In the genomic region with DNA sequence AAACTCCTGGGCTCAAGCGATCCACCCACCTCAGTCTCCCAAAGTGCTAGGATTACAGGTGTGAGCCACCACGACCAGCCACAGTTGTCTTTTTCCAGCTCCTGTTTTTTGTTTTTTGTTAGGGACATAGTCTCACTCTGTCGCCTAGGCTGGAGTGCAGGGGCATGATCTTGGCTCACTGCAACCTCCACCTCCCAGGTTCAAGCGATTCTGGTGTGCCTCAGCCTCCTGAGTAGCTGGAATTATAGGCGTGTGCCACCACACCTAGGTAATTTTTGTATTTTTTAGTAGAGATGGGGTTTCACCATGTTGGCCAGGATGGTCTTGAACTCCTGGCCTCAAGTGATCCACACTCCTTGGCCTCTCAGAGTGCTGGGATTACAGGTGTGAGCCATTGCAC, we compare ENCODE assay signal across 8 cellular contexts. TPM values are rescaled to one million over a fixed set of nuclear protein-coding genes. Genes with fewer than 3 reads are reported as not detected.
DNase-seq lines count a peak whose midpoint lies in the region; ATAC-seq and TF ChIP-seq lines count a peak whose summit lies in the region.
"Not testable (repeated sequence)": the region's sequence is repeated elsewhere in the genome, so short reads cannot be mapped to it uniquely, and the experiment has no call there.

No MANE protein-coding gene starts in this region.

- DNase-seq in CD8-positive, alpha-beta memory T cell; RWPE1 (ENCODE audit: low spot score); activated CD8-positive, alpha-beta T cell treated with anti-CD3 and anti-CD28 coated beads, Interleukin-2, amount 10 ng/mL, durations not matched to agents 7 days and 5 days; activated naive CD8-positive, alpha-beta T cell treated with anti-CD3 and anti-CD28 coated beads, Interleukin-2, amount 50 U/mL, for 24 hours; fibroblast of lung (ENCODE audit: low read depth in 2 of 2); natural killer cell; stimulated activated naive CD8-positive, alpha-beta T cell treated with anti-CD3 and anti-CD28 coated beads, Interleukin-15, amount 100 ng/mL, for 72 hours: not testable (repeated sequence)

- peak overlapping the region in 6 of 8 donors; percentile 81 to 99 (median 98) for H3K27ac Mint-ChIP-seq in CD8-positive, alpha-beta memory T cell
- peak overlapping the region; percentile 96 for H3K27ac Mint-ChIP-seq in activated CD8-positive, alpha-beta T cell treated with anti-CD3 and anti-CD28 coated beads, Interleukin-2, amount 10 ng/mL, durations not matched to agents 7 days and 5 days
- peak overlapping the region; percentile 98 for H3K27ac Mint-ChIP-seq in activated naive CD8-positive, alpha-beta T cell treated with anti-CD3 and anti-CD28 coated beads, Interleukin-2, amount 50 U/mL, for 24 hours
- H3K27ac Mint-ChIP-seq in natural killer cell: peak overlapping the region in 1 of 2 donors; percentile 92
- H3K27ac Mint-ChIP-seq in stimulated activated naive CD8-positive, alpha-beta T cell treated with anti-CD3 and anti-CD28 coated beads, Interleukin-15, amount 100 ng/mL, for 72 hours: peak overlapping the region; percentile 99

- not testable (repeated sequence) for H3K9ac ChIP-seq in HUES6 (ENCODE audit: low read length); fibroblast of lung (ENCODE audit: insufficient read depth, low read length)

- H3K4me1 ChIP-seq in CD8-positive, alpha-beta memory T cell (ENCODE audit: insufficient read depth, low read length): peaks cover 26% of the 10 kb centered on the region
- H3K4me1 ChIP-seq in HUES6 (ENCODE audit: control insufficient read depth, insufficient read depth, low read length); fibroblast of lung (ENCODE audit: control insufficient read depth, extremely low read depth, insufficient read depth, low read length): not testable (repeated sequence)

- POLR2A ChIA-PET in CD8-positive, alpha-beta memory T cell (lab: Charles Lee): not testable (repeated sequence)
- POLR2A ChIA-PET in RWPE1 (lab: Yijun Ruan, JAX; ENCODE audit: low non-redundant PET): interaction anchor here (0.6 kb wide), 1 partner anchor 9 kb away, joined by 4 read pairs; no protein-coding TSS in a partner anchor
- POLR2A ChIA-PET in activated CD8-positive, alpha-beta T cell treated with anti-CD3 and anti-CD28 coated beads, Interleukin-2, amount 10 ng/mL, durations not matched to agents 7 days and 5 days (lab: Charles Lee): interaction anchor here (0.6 to 4.3 kb wide), 3 partner anchors 13 to 530 kb away, joined by 3 to 143 read pairs (median 3); no protein-coding TSS in a partner anchor

- H3K27ac ChIP-seq in CD8-positive, alpha-beta memory T cell (ENCODE audit: low read depth, low read length); HUES6 (ENCODE audit: low read depth, low read length); fibroblast of lung (ENCODE audit: insufficient read depth, low read length): not testable (repeated sequence)
- H3K27ac ChIP-seq in RWPE1: peak overlapping the region; percentile 81

- peaks cover 48% of the 10 kb centered on the region for H3K36me3 ChIP-seq in CD8-positive, alpha-beta memory T cell (ENCODE audit: insufficient read depth, low read length)
- H3K36me3 ChIP-seq in HUES6 (ENCODE audit: control insufficient read depth, insufficient read depth, low read length): peaks cover 66% of the 10 kb centered on the region
- H3K36me3 ChIP-seq in fibroblast of lung (ENCODE audit: control insufficient read depth, insufficient read depth, low read length): peaks cover 48% of the 10 kb centered on the region

- peaks cover 63% of the 10 kb centered on the region for H3K79me2 ChIP-seq in fibroblast of lung (ENCODE audit: control insufficient read depth, insufficient read depth, low read length)

- not testable (repeated sequence) for H2AFZ ChIP-seq in fibroblast of lung (ENCODE audit: low read length)

- CTCF ChIA-PET in CD8-positive, alpha-beta memory T cell (lab: Charles Lee): interaction anchor here (1.3 to 3.1 kb wide), 2 partner anchors 15 to 40 kb away, joined by 5 to 85 read pairs; a partner anchor contains a TSS
- CTCF ChIA-PET in RWPE1 (lab: Yijun Ruan, JAX): interaction anchor here (0.7 to 2.9 kb wide), 3 partner anchors 12 to 40 kb away, joined by 3 to 40 read pairs (median 3); a partner anchor contains a TSS
- CTCF ChIA-PET in activated CD8-positive, alpha-beta T cell treated with anti-CD3 and anti-CD28 coated beads, Interleukin-2, amount 10 ng/mL, durations not matched to agents 7 days and 5 days (lab: Charles Lee): interaction anchor here (1.2 to 5.8 kb wide), 3 partner anchors 15 to 40 kb away, joined by 5 to 121 read pairs (median 31); a partner anchor contains a TSS

- not testable (repeated sequence) for H4K20me1 ChIP-seq in fibroblast of lung (ENCODE audit: control insufficient read depth, extremely low read depth, insufficient read depth, low read length)

- not testable (repeated sequence) for H3K9me3 Mint-ChIP-seq in CD8-positive, alpha-beta memory T cell; activated CD8-positive, alpha-beta T cell treated with anti-CD3 and anti-CD28 coated beads, Interleukin-2, amount 10 ng/mL, durations not matched to agents 7 days and 5 days (ENCODE audit: insufficient read depth); activated naive CD8-positive, alpha-beta T cell treated with anti-CD3 and anti-CD28 coated beads, Interleukin-2, amount 50 U/mL, for 24 hours; natural killer cell; stimulated activated naive CD8-positive, alpha-beta T cell treated with anti-CD3 and anti-CD28 coated beads, Interleukin-15, amount 100 ng/mL, for 72 hours

- peaks cover 6 to 69% (median 13%) of the 10 kb centered on the region in 3 donors for H3K36me3 Mint-ChIP-seq in CD8-positive, alpha-beta memory T cell
- peaks cover 65% of the 10 kb centered on the region for H3K36me3 Mint-ChIP-seq in activated CD8-positive, alpha-beta T cell treated with anti-CD3 and anti-CD28 coated beads, Interleukin-2, amount 10 ng/mL, durations not matched to agents 7 days and 5 days (ENCODE audit: low read depth)
- H3K36me3 Mint-ChIP-seq in activated naive CD8-positive, alpha-beta T cell treated with anti-CD3 and anti-CD28 coated beads, Interleukin-2, amount 50 U/mL, for 24 hours (ENCODE audit: low read depth): peaks cover 69% of the 10 kb centered on the region
- H3K36me3 Mint-ChIP-seq in natural killer cell: not testable (repeated sequence)

- intact Hi-C loops in natural killer cell (cut with micrococcal nuclease): not testable (repeated sequence)

- H3K4me3 Mint-ChIP-seq in CD8-positive, alpha-beta memory T cell: peak overlapping the region in 6 of 7 donors; percentile 8 to 97 (median 62)
- H3K4me3 Mint-ChIP-seq in activated CD8-positive, alpha-beta T cell treated with anti-CD3 and anti-CD28 coated beads, Interleukin-2, amount 10 ng/mL, durations not matched to agents 7 days and 5 days: peak overlapping the region; percentile 95
- H3K4me3 Mint-ChIP-seq in activated naive CD8-positive, alpha-beta T cell treated with anti-CD3 and anti-CD28 coated beads, Interleukin-2, amount 50 U/mL, for 24 hours: peak overlapping the region; percentile 94
- H3K4me3 Mint-ChIP-seq in natural killer cell: peak overlapping the region; percentile 93
- peak overlapping the region; percentile 93 to 98 for H3K4me3 Mint-ChIP-seq in stimulated activated naive CD8-positive, alpha-beta T cell treated with anti-CD3 and anti-CD28 coated beads, Interleukin-15, amount 100 ng/mL, for 72 hours

- H3K4me2 ChIP-seq in fibroblast of lung (ENCODE audit: extremely low read depth, insufficient read depth, low read length): peak overlapping the region; percentile 18

- not testable (repeated sequence) for H3K4me3 ChIP-seq in CD8-positive, alpha-beta memory T cell (ENCODE audit: low read length)
- H3K4me3 ChIP-seq in HUES6 (ENCODE audit: low read depth, low read length) (peak overlapping the region; percentile 84; the same call in 1 of the 2 replicates), fibroblast of lung (replicated peaks in 1 of 4; ENCODE audit: control extremely low read depth in 1 of 4, insufficient read depth in 1 of 4, low read depth in 3 of 4, low read length in 4 of 4) (peak overlapping the region in 1 of 4 experiments; percentile 95)

- peaks cover 32 to 64% (median 47%) of the 10 kb centered on the region in 3 donors for H3K4me1 Mint-ChIP-seq in CD8-positive, alpha-beta memory T cell
- peaks cover 50% of the 10 kb centered on the region for H3K4me1 Mint-ChIP-seq in activated CD8-positive, alpha-beta T cell treated with anti-CD3 and anti-CD28 coated beads, Interleukin-2, amount 10 ng/mL, durations not matched to agents 7 days and 5 days (ENCODE audit: low read depth)
- H3K4me1 Mint-ChIP-seq in activated naive CD8-positive, alpha-beta T cell treated with anti-CD3 and anti-CD28 coated beads, Interleukin-2, amount 50 U/mL, for 24 hours: peaks cover 58% of the 10 kb centered on the region
- peaks cover 50 to 53% of the 10 kb centered on the region in 2 donors for H3K4me1 Mint-ChIP-seq in natural killer cell
- peaks cover 66% of the 10 kb centered on the region for H3K4me1 Mint-ChIP-seq in stimulated activated naive CD8-positive, alpha-beta T cell treated with anti-CD3 and anti-CD28 coated beads, Interleukin-15, amount 100 ng/mL, for 72 hours

- not testable (repeated sequence) for H3K27me3 Mint-ChIP-seq in CD8-positive, alpha-beta memory T cell; activated CD8-positive, alpha-beta T cell treated with anti-CD3 and anti-CD28 coated beads, Interleukin-2, amount 10 ng/mL, durations not matched to agents 7 days and 5 days (ENCODE audit: low read depth); activated naive CD8-positive, alpha-beta T cell treated with anti-CD3 and anti-CD28 coated beads, Interleukin-2, amount 50 U/mL, for 24 hours; natural killer cell (ENCODE audit: low read depth in 2 of 2); stimulated activated naive CD8-positive, alpha-beta T cell treated with anti-CD3 and anti-CD28 coated beads, Interleukin-15, amount 100 ng/mL, for 72 hours

- not testable (repeated sequence) for ATAC-seq in activated CD8-positive, alpha-beta T cell treated with anti-CD3 and anti-CD28 coated beads, Interleukin-2, amount 10 ng/mL, durations not matched to agents 7 days and 5 days; activated naive CD8-positive, alpha-beta T cell treated with anti-CD3 and anti-CD28 coated beads, Interleukin-2, amount 50 U/mL, for 24 hours; natural killer cell; stimulated activated naive CD8-positive, alpha-beta T cell treated with anti-CD3 and anti-CD28 coated beads, Interleukin-15, amount 100 ng/mL, for 72 hours

- TF ChIP-seq CTCF in RWPE1 (conservative IDR thresholded peaks at IDR 0.05; ENCODE audit: low read depth); fibroblast of lung (conservative IDR thresholded peaks at IDR 0.05 in 1 of 2, IDR thresholded peaks at IDR 0.05 in 1 of 2; ENCODE audit: low read depth in 1 of 2, low read length in 2 of 2); natural killer cell (IDR thresholded peaks at IDR 0.05): not testable (repeated sequence)

- not testable (repeated sequence) for H3K27me3 ChIP-seq in CD8-positive, alpha-beta memory T cell (ENCODE audit: insufficient read depth, low read length, poor library complexity, severe bottlenecking); HUES6 (ENCODE audit: control insufficient read depth, insufficient read depth, low read length); fibroblast of lung (ENCODE audit: control insufficient read depth, insufficient read depth, low read length)

- H3K9me3 ChIP-seq in CD8-positive, alpha-beta memory T cell (ENCODE audit: low read length); HUES6 (ENCODE audit: control insufficient read depth, insufficient read depth, low read depth, low read length); fibroblast of lung (ENCODE audit: control insufficient read depth, insufficient read depth, low read depth, low read length): not testable (repeated sequence)

RNA-seq across cellular contexts. Expression of a gene that starts 2.3 kb away (rescaled TPM):
- 100 to 1,000 TPM; 211 to 216 TPM for total RNA-seq in CD8-positive, alpha-beta memory T cell
- polyA plus RNA-seq in CD8-positive, alpha-beta memory T cell: 107 TPM
- 10 to 100 TPM; 69.6 to 77.8 TPM for total RNA-seq in activated CD8-positive, alpha-beta T cell treated with anti-CD3 and anti-CD28 coated beads, Interleukin-2, amount 10 ng/mL, durations not matched to agents 7 days and 5 days
- 5.4 and 10.6 TPM in 2 replicates for total RNA-seq in fibroblast of lung
- polyA plus RNA-seq in fibroblast of lung: 15.0 and 50.2 TPM in 2 replicates
- polyA plus RNA-seq in fibroblast of lung (2012): 20.8 and 99.2 TPM in 2 replicates
- polyA minus RNA-seq in fibroblast of lung (ENCODE audit: low replicate concordance): 17.0 and 65.8 TPM in 2 replicates
- 10 to 100 TPM; 53.5 to 64.0 (median 53.8) TPM for total RNA-seq in natural killer cell

RNA-seq across cellular contexts. Expression of a gene that starts 39.8 kb away (rescaled TPM):
- 10 to 100 TPM; 33.8 to 35.0 TPM for total RNA-seq in CD8-positive, alpha-beta memory T cell
- polyA plus RNA-seq in CD8-positive, alpha-beta memory T cell: 13.9 TPM
- 10 to 100 TPM; 29.5 to 29.6 TPM for total RNA-seq in activated CD8-positive, alpha-beta T cell treated with anti-CD3 and anti-CD28 coated beads, Interleukin-2, amount 10 ng/mL, durations not matched to agents 7 days and 5 days
- 22.1 and 31.4 TPM in 2 replicates for total RNA-seq in fibroblast of lung
- 15.6 and 19.5 TPM in 2 replicates for polyA plus RNA-seq in fibroblast of lung
- polyA plus RNA-seq in fibroblast of lung (2012): 12.7 and 15.4 TPM in 2 replicates
- polyA minus RNA-seq in fibroblast of lung (ENCODE audit: low replicate concordance): 13.8 and 15.2 TPM in 2 replicates
- 10 to 100 TPM; 45.1 to 73.1 (median 57.4) TPM for total RNA-seq in natural killer cell
